27 cellular contexts compared by ENCODE assay signal in genomic region chr2:130912471-130912870, GRCh38.
"Had no signal": no experiment of that assay in that cellular context is flagged by ENCODE, and none has a peak within 500 bp of the region (broad histone marks: within the 10 kb centered on the region; RNA-seq: fewer than 3 reads in every experiment).

No MANE protein-coding gene starts in this region.

- H3K4me3 Mint-ChIP-seq: activated CD4-positive, alpha-beta T cell treated with anti-CD3 and anti-CD28 coated beads, Interleukin-2, amount 10 ng/mL, durations not matched to agents 7 days and 5 days; activated CD8-positive, alpha-beta T cell treated with anti-CD3 and anti-CD28 coated beads, Interleukin-2, amount 10 ng/mL, durations not matched to agents 7 days and 5 days; activated T-helper 17 cell treated with anti-CD3 and anti-CD28 coated beads, Interleukin-2, amount 50 U/mL, for 72 hours; brain; effector memory CD8-positive, alpha-beta T cell; immature natural killer cell; nephron; stimulated activated memory B cell treated with anti-CD40 and anti-IgM and Interleukin-4, amounts not matched to agents 10 μg/mL and 1 μg/mL and 100 μg/mL, for 72 hours; T-cell; T-helper 2 cell treated with Interferon-gamma antibody and Interleukin-4, amounts not matched to agents 5 μg/mL and 100 μg/mL, for 36 hours had no signal

- H3K36me3 ChIP-seq: neutrophil, pancreas, upper lobe of right lung, WERI-Rb-1 had no signal

- DNase-seq: activated CD4-positive, alpha-beta T cell treated with anti-CD3 and anti-CD28 coated beads, Interleukin-2, amount 10 ng/mL, durations not matched to agents 7 days and 5 days; activated CD4-positive, CD25-positive, alpha-beta regulatory T cell treated with anti-CD3 and anti-CD28 coated beads, Interleukin-2, amount 50 U/mL, for 72 hours; activated CD8-positive, alpha-beta T cell treated with anti-CD3 and anti-CD28 coated beads, Interleukin-2, amount 10 ng/mL, durations not matched to agents 7 days and 5 days; activated T-cell treated with anti-CD3 and anti-CD28 coated beads, Interleukin-2, amount 50 U/mL, for 1 hour; aorta; central memory CD4-positive, alpha-beta T cell; effector memory CD8-positive, alpha-beta T cell; foreskin melanocyte; glutamatergic neuron; immature natural killer cell; mesenchymal stem cell; pancreas; stimulated activated CD4-positive, alpha-beta T cell treated with anti-CD3 and anti-CD28 coated beads, Interleukin-1b, Interleukin-23, amount 100 ng/mL, for 48 hours; T-cell; testis; upper lobe of right lung; WERI-Rb-1 had no signal

- H3K9me3 Mint-ChIP-seq: activated CD4-positive, alpha-beta T cell treated with anti-CD3 and anti-CD28 coated beads, Interleukin-2, amount 10 ng/mL, durations not matched to agents 7 days and 5 days; activated naive CD4-positive, alpha-beta T cell treated with anti-CD3 and anti-CD28 coated beads, Interleukin-2, amount 50 U/mL, for 72 hours; activated T-helper 17 cell treated with anti-CD3 and anti-CD28 coated beads, Interleukin-2, amount 50 U/mL, for 72 hours; effector memory CD8-positive, alpha-beta T cell; immature natural killer cell; nephron; stimulated activated memory B cell treated with anti-CD40 and anti-IgM and Interleukin-4, amounts not matched to agents 10 μg/mL and 1 μg/mL and 100 μg/mL, for 72 hours; T-cell; T-helper 2 cell treated with Interferon-gamma antibody and Interleukin-4, amounts not matched to agents 5 μg/mL and 100 μg/mL, for 36 hours had no signal

- H3K36me3 Mint-ChIP-seq: activated naive CD4-positive, alpha-beta T cell treated with anti-CD3 and anti-CD28 coated beads, Interleukin-2, amount 50 U/mL, for 72 hours; brain; immature natural killer cell; stimulated activated memory B cell treated with anti-CD40 and anti-IgM and Interleukin-4, amounts not matched to agents 10 μg/mL and 1 μg/mL and 100 μg/mL, for 72 hours; T-cell had no signal

- H3K4me1 ChIP-seq: pancreas, testis, upper lobe of right lung had no signal

- H3K9me3 ChIP-seq: neutrophil, pancreas, testis, upper lobe of right lung had no signal

- H3K27ac Mint-ChIP-seq: activated CD4-positive, alpha-beta T cell treated with anti-CD3 and anti-CD28 coated beads, Interleukin-2, amount 10 ng/mL, durations not matched to agents 7 days and 5 days; activated CD8-positive, alpha-beta T cell treated with anti-CD3 and anti-CD28 coated beads, Interleukin-2, amount 10 ng/mL, durations not matched to agents 7 days and 5 days; activated naive CD4-positive, alpha-beta T cell treated with anti-CD3 and anti-CD28 coated beads, Interleukin-2, amount 50 U/mL, for 72 hours; activated T-helper 17 cell treated with anti-CD3 and anti-CD28 coated beads, Interleukin-2, amount 50 U/mL, for 72 hours; effector memory CD8-positive, alpha-beta T cell; immature natural killer cell; nephron; stimulated activated memory B cell treated with anti-CD40 and anti-IgM and Interleukin-4, amounts not matched to agents 10 μg/mL and 1 μg/mL and 100 μg/mL, for 72 hours; T-cell; T-helper 2 cell treated with Interferon-gamma antibody and Interleukin-4, amounts not matched to agents 5 μg/mL and 100 μg/mL, for 36 hours had no signal

- H3K4me3 ChIP-seq: hepatocyte, pancreas, testis, upper lobe of right lung had no signal

- ATAC-seq: activated CD8-positive, alpha-beta T cell treated with anti-CD3 and anti-CD28 coated beads, Interleukin-2, amount 10 ng/mL, durations not matched to agents 7 days and 5 days; activated naive CD4-positive, alpha-beta T cell treated with anti-CD3 and anti-CD28 coated beads, Interleukin-2, amount 50 U/mL, for 72 hours; activated T-helper 17 cell treated with anti-CD3 and anti-CD28 coated beads, Interleukin-2, amount 50 U/mL, for 72 hours; effector memory CD8-positive, alpha-beta T cell; pancreas; right cardiac atrium; SK-N-SH treated with all-trans-retinoic acid at 6 μM for 48 hours; stimulated activated memory B cell treated with anti-CD40 and anti-IgM and Interleukin-4, amounts not matched to agents 10 μg/mL and 1 μg/mL and 100 μg/mL, for 72 hours; T-cell had no signal

- H3K4me1 Mint-ChIP-seq: activated CD4-positive, alpha-beta T cell treated with anti-CD3 and anti-CD28 coated beads, Interleukin-2, amount 10 ng/mL, durations not matched to agents 7 days and 5 days; activated T-helper 17 cell treated with anti-CD3 and anti-CD28 coated beads, Interleukin-2, amount 50 U/mL, for 72 hours; immature natural killer cell; nephron; T-cell had no signal

- H3K27ac ChIP-seq: hepatocyte, neutrophil, pancreas, testis, upper lobe of right lung, WERI-Rb-1 had no signal

- H3K27me3 ChIP-seq: hepatocyte, pancreas, testis had no signal
